Comparison of ENCODE assay signal across 14 cellular contexts in the genomic region with DNA sequence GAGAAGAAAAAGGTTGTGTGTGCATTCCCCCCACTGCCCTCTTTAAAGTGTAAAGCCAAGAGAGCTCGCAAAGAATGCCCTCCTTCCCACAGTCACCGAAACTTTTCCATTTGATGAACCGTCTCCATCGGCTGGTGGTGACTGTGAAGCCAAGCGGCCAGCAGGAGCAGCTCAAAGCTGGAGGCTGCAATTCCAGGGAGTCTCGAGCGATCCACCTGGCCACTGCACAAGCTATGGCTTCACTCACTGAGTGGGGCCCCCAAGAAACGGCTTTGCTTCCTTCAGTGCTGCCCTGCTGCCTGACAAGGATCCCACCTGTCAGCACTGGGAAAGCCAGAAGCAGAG.
A peak's percentile ranks its signal among the peaks of the same experiment; 100 is the strongest.
DNase-seq lines count a peak whose midpoint lies in the region; ATAC-seq and TF ChIP-seq lines count a peak whose summit lies in the region.
"Had no signal": no experiment of that assay in that cellular context is flagged by ENCODE, and none has a peak within 500 bp of the region (broad histone marks: within the 10 kb centered on the region; RNA-seq: fewer than 3 reads in every experiment).

No MANE protein-coding gene starts in this region.

- DNase-seq in activated B cell treated with CpG ODN at 0.5 μM for 24 hours, result no peak
- DNase-seq in islet precursor cell, result peak; percentile 77
- DNase-seq in middle frontal gyrus (ENCODE audit: extremely low spot score, low spot score), result no peak
- DNase-seq: HCEC 1CT, NCI-H1092, NCI-H1694 treated with DMSO at 0.1 percent for 48 hours, SHP77 treated with DMSO at 0.1 percent for 48 hours had no signal

- H3K27ac Mint-ChIP-seq in activated B cell treated with CpG ODN at 0.5 μM for 24 hours, result peak overlapping the region; percentile 92

- intact Hi-C loops in activated B cell treated with CpG ODN at 0.5 μM for 24 hours (cut with micrococcal nuclease), result loop anchor here (5.0 kb wide), 1 partner anchor 33 kb away; no protein-coding TSS in a partner anchor

- CTCF ChIA-PET in activated B cell treated with CpG ODN at 0.5 μM for 24 hours (lab: Charles Lee), result interaction anchor here (1.1 to 2.9 kb wide), 2 partner anchors 9 to 66 kb away, joined by 3 to 13 read pairs; no protein-coding TSS in a partner anchor

- ATAC-seq in activated B cell treated with CpG ODN at 0.5 μM for 24 hours (ENCODE audit: low read depth), result no peak
- no peak for ATAC-seq in GM19463 (IDR thresholded peaks at IDR 0.05; ENCODE audit: unreplicated experiment)
- ATAC-seq in HG03196 (IDR thresholded peaks at IDR 0.05; ENCODE audit: unreplicated experiment), result no peak
- ATAC-seq in HG03039 (IDR thresholded peaks at IDR 0.05; ENCODE audit: unreplicated experiment), result no peak
- ATAC-seq: K562 had no signal

- H3K4me1 ChIP-seq in BLaER1, result peaks cover 13% of the 10 kb centered on the region
- H3K4me1 ChIP-seq in BLaER1 treated with 17β-estradiol and CSF1 and Interleukin-3, amounts not matched to agents 10 nM and 100 nM, result peaks cover 13 to 44% (median 19%) of the 10 kb centered on the region in 10 experiments

- no peaks in the 10 kb centered on the region for H3K9me3 ChIP-seq in BLaER1
- H3K9me3 ChIP-seq in BLaER1 treated with 17β-estradiol and CSF1 and Interleukin-3, amounts not matched to agents 10 nM and 100 nM (replicated peaks in 1 of 11), result no peaks in the 10 kb centered on the region

- POLR2A ChIA-PET in activated B cell treated with CpG ODN at 0.5 μM for 24 hours (lab: Charles Lee), result interaction anchor here (0.6 to 7.2 kb wide), 5 partner anchors 8 to 187 kb away, joined by 3 to 96 read pairs (median 22); a partner anchor contains a TSS

- H3K27ac ChIP-seq in BLaER1, result no peak overlapping the region
- H3K27ac ChIP-seq in BLaER1 treated with 17β-estradiol and CSF1 and Interleukin-3, amounts not matched to agents 10 nM and 100 nM, result no peak overlapping the region
- H3K27ac ChIP-seq: HL-60 had no signal

- no peaks in the 10 kb centered on the region for H3K27me3 Mint-ChIP-seq in activated B cell treated with CpG ODN at 0.5 μM for 24 hours

- no peak overlapping the region for H3K4me3 ChIP-seq in BLaER1
- H3K4me3 ChIP-seq in BLaER1 treated with 17β-estradiol and CSF1 and Interleukin-3, amounts not matched to agents 10 nM and 100 nM, result no peak overlapping the region
- H3K4me3 ChIP-seq: K562 had no signal

- no peaks in the 10 kb centered on the region for H4K20me1 ChIP-seq in BLaER1
- no peaks in the 10 kb centered on the region; a peak in 1 of 22 replicates for H4K20me1 ChIP-seq in BLaER1 treated with 17β-estradiol and CSF1 and Interleukin-3, amounts not matched to agents 10 nM and 100 nM

- no peaks in the 10 kb centered on the region for H3K9me3 Mint-ChIP-seq in activated B cell treated with CpG ODN at 0.5 μM for 24 hours

- H3K4me1 Mint-ChIP-seq in activated B cell treated with CpG ODN at 0.5 μM for 24 hours, result peaks cover 85% of the 10 kb centered on the region

- no peak overlapping the region; the same call in 1 of the 2 replicates for H3K9ac ChIP-seq in BLaER1
- H3K9ac ChIP-seq in BLaER1 treated with 17β-estradiol and CSF1 and Interleukin-3, amounts not matched to agents 10 nM and 100 nM, result no peak overlapping the region

- H3K36me3 Mint-ChIP-seq in activated B cell treated with CpG ODN at 0.5 μM for 24 hours (ENCODE audit: low read depth), result no peaks in the 10 kb centered on the region

- no peaks in the 10 kb centered on the region for H3K36me3 ChIP-seq in BLaER1
- H3K36me3 ChIP-seq in BLaER1 treated with 17β-estradiol and CSF1 and Interleukin-3, amounts not matched to agents 10 nM and 100 nM, result no peaks in the 10 kb centered on the region

- peak overlapping the region; percentile 59 for H3K4me2 ChIP-seq in BLaER1
- peak overlapping the region in 7 of 11 experiments; percentile 6 to 57 (median 46); a peak in 12 of 22 replicates for H3K4me2 ChIP-seq in BLaER1 treated with 17β-estradiol and CSF1 and Interleukin-3, amounts not matched to agents 10 nM and 100 nM

- H3K27me3 ChIP-seq in BLaER1, result no peaks in the 10 kb centered on the region
- no peaks in the 10 kb centered on the region for H3K27me3 ChIP-seq in BLaER1 treated with 17β-estradiol and CSF1 and Interleukin-3, amounts not matched to agents 10 nM and 100 nM

- H3K4me3 Mint-ChIP-seq in activated B cell treated with CpG ODN at 0.5 μM for 24 hours, result peak overlapping the region; percentile 69

- TF ChIP-seq CTCF in activated B cell treated with CpG ODN at 0.5 μM for 24 hours (IDR thresholded peaks at IDR 0.05), result no peak
